ENCODE assay signal across 9 cellular contexts in genomic region chr12:98939350-98939749, GRCh38.
DNase-seq lines count a peak whose midpoint lies in the region; ATAC-seq and TF ChIP-seq lines count a peak whose summit lies in the region.
"Had no signal": no experiment of that assay in that cellular context is flagged by ENCODE, and none has a peak within 500 bp of the region (broad histone marks: within the 10 kb centered on the region; RNA-seq: fewer than 3 reads in every experiment).

No MANE protein-coding gene starts in this region.

- no peaks in the 10 kb centered on the region for H3K9me3 Mint-ChIP-seq in HFFc6
- H3K9me3 Mint-ChIP-seq in activated T-cell treated with anti-CD3 and anti-CD28 coated beads, Interleukin-2, amount 50 U/mL, for 72 hours: no peaks in the 10 kb centered on the region

- ATAC-seq in HG02678 (IDR thresholded peaks at IDR 0.05; ENCODE audit: unreplicated experiment): no peak
- no peak for ATAC-seq in activated T-cell treated with anti-CD3 and anti-CD28 coated beads, Interleukin-2, amount 50 U/mL, for 72 hours (replicated peaks in 1 of 2)

- no peak overlapping the region for H3K27ac Mint-ChIP-seq in HFFc6
- no peak overlapping the region for H3K27ac Mint-ChIP-seq in activated T-cell treated with anti-CD3 and anti-CD28 coated beads, Interleukin-2, amount 50 U/mL, for 72 hours

- H3K4me1 ChIP-seq in adipocyte (ENCODE audit: control insufficient read depth, insufficient read depth, low read length): peaks cover 7% of the 10 kb centered on the region

- H3K36me3 ChIP-seq in adipocyte (ENCODE audit: control insufficient read depth, insufficient read depth, low read length, severe bottlenecking) (no peaks in the 10 kb centered on the region), kidney epithelial cell (ENCODE audit: control insufficient read depth, insufficient read depth, low read length) (no peaks in the 10 kb centered on the region)

- DNase-seq in HFFc6 (no peak), adipocyte (ENCODE audit: low read depth) (peak; percentile 60), kidney epithelial cell (ENCODE audit: low read depth) (no peak), HK-2 (ENCODE audit: unreplicated experiment) (no peak)
- DNase-seq in activated CD4-positive, alpha-beta T cell treated with anti-CD3 and anti-CD28 coated beads, Interleukin-2, amount 50 U/mL, for 48 hours: no peak
- DNase-seq in activated T-cell treated with anti-CD3 and anti-CD28 coated beads, Interleukin-2, amount 50 U/mL, for 72 hours: no peak
- DNase-seq: T-helper 1 cell had no signal

- no peak overlapping the region for H3K9ac ChIP-seq in adipocyte (ENCODE audit: low read length)

- no peak overlapping the region for H3K27ac ChIP-seq in C4-2B

- TF ChIP-seq CTCF in C4-2B (conservative IDR thresholded peaks at IDR 0.05) (peak; percentile 67), HFFc6 (IDR thresholded peaks at IDR 0.05) (peak; percentile 65), kidney epithelial cell (IDR thresholded peaks at IDR 0.05; ENCODE audit: insufficient read depth, low read length, poor library complexity, severe bottlenecking) (peak; percentile 64)

- H3K27me3 Mint-ChIP-seq in HFFc6 (ENCODE audit: insufficient read depth): peaks cover 1% of the 10 kb centered on the region; the same call in 1 of the 2 replicates
- H3K27me3 Mint-ChIP-seq in activated T-cell treated with anti-CD3 and anti-CD28 coated beads, Interleukin-2, amount 50 U/mL, for 72 hours (ENCODE audit: low read depth): no peaks in the 10 kb centered on the region

- no peaks in the 10 kb centered on the region for H3K27me3 ChIP-seq in adipocyte (replicated peaks; ENCODE audit: control insufficient read depth, insufficient read depth, low read length)
- H3K27me3 ChIP-seq in kidney epithelial cell (ENCODE audit: control insufficient read depth, insufficient read depth, low read length): no peaks in the 10 kb centered on the region

- peaks cover 6% of the 10 kb centered on the region for H3K9me3 ChIP-seq in adipocyte (ENCODE audit: control insufficient read depth, low read length)

- no peaks in the 10 kb centered on the region for H3K4me1 Mint-ChIP-seq in HFFc6 (ENCODE audit: low read depth)
- H3K4me1 Mint-ChIP-seq in activated T-cell treated with anti-CD3 and anti-CD28 coated beads, Interleukin-2, amount 50 U/mL, for 72 hours (ENCODE audit: low read depth): no peaks in the 10 kb centered on the region

- H3K36me3 Mint-ChIP-seq in HFFc6 (ENCODE audit: low read depth): no peaks in the 10 kb centered on the region
- no peaks in the 10 kb centered on the region for H3K36me3 Mint-ChIP-seq in activated T-cell treated with anti-CD3 and anti-CD28 coated beads, Interleukin-2, amount 50 U/mL, for 72 hours (ENCODE audit: insufficient read depth in 2 of 2)

- H3K4me3 ChIP-seq in adipocyte (ENCODE audit: low read length): no peak overlapping the region
- H3K4me3 ChIP-seq in kidney epithelial cell (ENCODE audit: low read depth, low read length): no peak overlapping the region

- H3K4me3 Mint-ChIP-seq in HFFc6: no peak overlapping the region
- H3K4me3 Mint-ChIP-seq in activated T-cell treated with anti-CD3 and anti-CD28 coated beads, Interleukin-2, amount 50 U/mL, for 72 hours: no peak overlapping the region
